8 cellular contexts compared by ENCODE assay signal in the genomic region with DNA sequence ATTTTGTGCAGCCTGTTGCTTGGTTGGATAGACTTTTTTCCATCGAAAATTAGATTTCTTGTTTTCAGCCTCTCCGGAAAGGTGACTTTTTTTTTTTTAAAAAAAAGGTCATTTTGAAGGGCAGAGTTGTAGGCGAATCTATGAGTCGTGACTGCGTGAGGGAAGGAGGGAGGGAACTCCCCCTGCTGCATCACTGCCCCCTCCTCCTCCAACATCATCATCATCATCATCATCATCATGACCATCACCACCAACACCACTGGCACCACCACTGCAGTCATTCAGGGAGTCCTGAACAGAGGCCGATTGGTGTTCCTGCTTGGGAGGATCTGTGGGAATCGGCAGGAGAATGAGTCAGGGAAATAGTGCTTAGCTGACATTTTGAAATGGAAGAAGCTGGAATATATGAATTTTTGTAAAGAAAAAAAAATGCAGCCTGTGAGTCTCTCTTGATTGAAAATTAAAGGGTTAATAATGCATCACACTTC. TPM values are rescaled to one million over a fixed set of nuclear protein-coding genes. Genes with fewer than 3 reads are reported as not detected.
DNase-seq lines count a peak whose midpoint lies in the region; ATAC-seq and TF ChIP-seq lines count a peak whose summit lies in the region.

No MANE protein-coding gene starts in this region.

- H3K4me3 ChIP-seq in cardiac muscle cell, result peak overlapping the region; percentile 100
- H3K4me3 ChIP-seq in skin epidermis, result peak overlapping the region; percentile 15 to 92 (median 78)

- H3K27me3 Mint-ChIP-seq in activated naive CD4-positive, alpha-beta T cell treated with anti-CD3 and anti-CD28 coated beads for 36 hours (ENCODE audit: low read depth), result peaks cover 15% of the 10 kb centered on the region

- intact Hi-C loops in Right ventricle myocardium superior (cut with DNase I), result loop anchor here (10.0 kb wide), 3 partner anchors 273 to 473 kb away; partner anchors contain the start of gene DPT
- intact Hi-C loops in activated naive CD4-positive, alpha-beta T cell treated with anti-CD3 and anti-CD28 coated beads for 36 hours (cut with micrococcal nuclease), result loop anchor here (1.0 to 10.0 kb wide), 8 partner anchors 116 to 763 kb away; partner anchors contain the start of genes F5 and SELL

- H3K4me1 ChIP-seq in cardiac muscle cell (ENCODE audit: low read depth), result peaks cover 28% of the 10 kb centered on the region

- peak overlapping the region; percentile 77 for H3K4me3 Mint-ChIP-seq in activated naive CD4-positive, alpha-beta T cell treated with anti-CD3 and anti-CD28 coated beads for 36 hours

- no peaks in the 10 kb centered on the region for H3K27me3 ChIP-seq in cardiac muscle cell

- ATAC-seq in Right ventricle myocardium superior (ENCODE audit: poor library complexity) (no peak), HG02884 (IDR thresholded peaks at IDR 0.05; ENCODE audit: unreplicated experiment) (no peak)

- peaks cover 43% of the 10 kb centered on the region for H3K4me1 Mint-ChIP-seq in activated naive CD4-positive, alpha-beta T cell treated with anti-CD3 and anti-CD28 coated beads for 36 hours (ENCODE audit: low read depth)

- DNase-seq in cardiac muscle cell (ENCODE audit: low read depth in 1 of 2, low spot score in 1 of 2) (peak in 1 of 2 donors; percentile 36), Right ventricle myocardium superior (no peak), hepatic stellate cell (ENCODE audit: low spot score) (peak; percentile 40), RPMI8226 (no peak), NCI-H345 treated with DMSO at 0.1 percent for 48 hours (lab: John Stamatoyannopoulos, UW; ENCODE audit: unreplicated experiment) (no peak)
- peak; percentile 54 for DNase-seq in activated naive CD4-positive, alpha-beta T cell treated with anti-CD3 and anti-CD28 coated beads for 36 hours

- peaks cover 6% of the 10 kb centered on the region for H3K36me3 Mint-ChIP-seq in activated naive CD4-positive, alpha-beta T cell treated with anti-CD3 and anti-CD28 coated beads for 36 hours (ENCODE audit: low read depth)

- H3K27ac Mint-ChIP-seq in activated naive CD4-positive, alpha-beta T cell treated with anti-CD3 and anti-CD28 coated beads for 36 hours, result peak overlapping the region; percentile 31

- H3K27ac ChIP-seq in cardiac muscle cell (peak overlapping the region; percentile 94), skin epidermis (peak overlapping the region in 16 of 21 experiments; percentile 18 to 89 (median 80))

- H3K36me3 ChIP-seq in cardiac muscle cell, result peaks cover 30% of the 10 kb centered on the region

- no peaks in the 10 kb centered on the region for H3K9me3 Mint-ChIP-seq in activated naive CD4-positive, alpha-beta T cell treated with anti-CD3 and anti-CD28 coated beads for 36 hours

- no peaks in the 10 kb centered on the region for H3K9me3 ChIP-seq in cardiac muscle cell (ENCODE audit: low read depth)

- CTCF ChIA-PET in activated naive CD4-positive, alpha-beta T cell treated with anti-CD3 and anti-CD28 coated beads for 36 hours (lab: Charles Lee), result interaction anchor here (0.6 to 0.9 kb wide), 5 partner anchors 63 to 1877 kb away, joined by 3 read pairs; no protein-coding TSS in a partner anchor

- no peak for TF ChIP-seq CTCF in cardiac muscle cell (IDR thresholded peaks at IDR 0.05; ENCODE audit: low read depth, low read length)

RNA-seq across cellular contexts. Expression of gene ATP1B1, which starts 1.2 kb away (rescaled TPM):
- total RNA-seq in cardiac muscle cell, result 602 and 603 TPM in 2 replicates
- polyA plus RNA-seq in cardiac muscle cell, result 220 and 285 TPM in 2 replicates
- total RNA-seq in Right ventricle myocardium superior, result 302 TPM
- 1 to 10 TPM; 5.6 to 6.2 TPM for total RNA-seq in activated naive CD4-positive, alpha-beta T cell treated with anti-CD3 and anti-CD28 coated beads for 36 hours

Comparison
In these comparisons a context has a peak if more than half of its experiments do, and no peak if none do; other contexts are left out.
1. DNase-seq: peak in activated naive CD4-positive, alpha-beta T cell treated with anti-CD3 and anti-CD28 coated beads for 36 hours (single experiment) and hepatic stellate cell (single experiment); none in Right ventricle myocardium superior (single experiment), RPMI8226 (single experiment) and NCI-H345 treated with DMSO at 0.1 percent for 48 hours (single experiment).
2. RNA of gene ATP1B1, which starts 1.2 kb away (total RNA-seq): 602 to 603 TPM in cardiac muscle cell and 302 TPM in Right ventricle myocardium superior (single experiment); 5.6 to 6.2 TPM in activated naive CD4-positive, alpha-beta T cell treated with anti-CD3 and anti-CD28 coated beads for 36 hours; every median in the first group is over 10 times any median in the second.